21 cellular contexts compared by ENCODE assay signal in the genomic region with DNA sequence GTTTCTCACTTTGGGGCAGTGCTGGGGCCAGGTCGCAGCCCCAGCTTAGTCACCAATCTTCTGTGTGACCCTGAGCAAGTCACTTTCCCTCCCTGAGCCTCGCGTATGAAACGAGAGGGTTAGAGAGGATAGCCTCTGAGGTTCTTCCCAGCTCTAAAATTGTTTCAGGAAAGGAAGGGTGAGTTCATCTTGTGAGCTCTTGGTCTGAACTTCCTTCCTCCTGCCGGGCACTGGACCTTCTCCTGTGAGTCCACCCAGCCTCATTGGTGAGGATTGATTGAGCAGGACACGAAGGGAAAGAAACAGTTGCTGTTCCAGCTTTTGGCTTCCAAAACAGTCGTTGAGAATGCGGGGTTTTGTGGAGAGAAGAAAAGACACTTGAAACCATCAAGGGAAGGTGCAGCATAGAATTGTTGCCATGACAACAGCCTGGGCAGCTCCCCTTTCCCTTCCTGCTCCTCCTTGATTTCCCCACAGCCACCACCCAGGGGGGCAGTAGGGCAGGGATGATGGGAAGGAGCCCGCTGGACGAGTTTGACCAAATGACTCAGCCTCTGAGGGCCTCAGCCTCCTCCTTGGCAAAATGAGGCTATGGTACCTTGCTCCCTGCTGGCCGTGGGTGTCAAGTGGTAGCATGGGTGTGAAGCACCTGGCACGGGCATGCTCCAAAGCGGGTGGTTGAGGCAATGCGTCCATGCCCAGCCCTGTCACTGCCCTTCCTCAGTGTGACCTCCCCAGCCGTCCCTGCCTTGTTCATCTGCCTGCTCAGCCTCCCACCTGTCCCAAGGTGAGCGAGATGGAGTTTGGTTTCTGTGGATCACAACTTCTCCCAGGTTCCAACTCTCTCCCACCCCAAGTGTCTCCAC.
DNase-seq lines count a peak whose midpoint lies in the region; ATAC-seq and TF ChIP-seq lines count a peak whose summit lies in the region.
"Had no signal": no experiment of that assay in that cellular context is flagged by ENCODE, and none has a peak within 500 bp of the region (broad histone marks: within the 10 kb centered on the region; RNA-seq: fewer than 3 reads in every experiment).

No MANE protein-coding gene starts in this region.

- H3K79me2 ChIP-seq in PC-9 (ENCODE audit: low read depth), result no peaks in the 10 kb centered on the region

- CTCF ChIA-PET in activated CD8-positive, alpha-beta memory T cell treated with anti-CD3 and anti-CD28 coated beads, Interleukin-2, amount 10 ng/mL, durations not matched to agents 7 days and 5 days (lab: Charles Lee), result no interaction called here
- CTCF ChIA-PET in PC-9 (lab: Charles Lee), result interaction anchor here (0.6 to 2.1 kb wide), 3 partner anchors 20 to 135 kb away, joined by 3 to 21 read pairs (median 4); no protein-coding TSS in a partner anchor

- no peaks in the 10 kb centered on the region for H3K27me3 ChIP-seq in PC-9 (ENCODE audit: insufficient read depth, low read depth)
- no peaks in the 10 kb centered on the region for H3K27me3 ChIP-seq in upper lobe of left lung
- H3K27me3 ChIP-seq: body of pancreas, esophagus squamous epithelium had no signal

- no peak for TF ChIP-seq EP300 in upper lobe of left lung (IDR thresholded peaks at IDR 0.05)

- H3K27ac ChIP-seq in PC-9, result no peak overlapping the region
- no peak overlapping the region for H3K27ac ChIP-seq in upper lobe of left lung
- H3K27ac ChIP-seq: body of pancreas, esophagus squamous epithelium, gastroesophageal sphincter, tibial artery, VCaP had no signal

- H3K4me3 ChIP-seq in PC-9 (no peak overlapping the region), upper lobe of left lung (no peak overlapping the region)
- H3K4me3 ChIP-seq: body of pancreas, esophagus squamous epithelium, gastroesophageal sphincter, tibial artery had no signal

- H3K9me3 Mint-ChIP-seq in activated CD8-positive, alpha-beta memory T cell treated with anti-CD3 and anti-CD28 coated beads, Interleukin-2, amount 10 ng/mL, durations not matched to agents 7 days and 5 days (ENCODE audit: low read depth), result no peaks in the 10 kb centered on the region
- H3K9me3 Mint-ChIP-seq: activated naive CD8-positive, alpha-beta T cell treated with anti-CD3 and anti-CD28 coated beads for 36 hours; CD8-positive, alpha-beta memory T cell; effector memory CD8-positive, alpha-beta T cell; stimulated activated naive CD8-positive, alpha-beta T cell treated with anti-CD3 and anti-CD28 coated beads, Interleukin-15, Interleukin-2, amounts not matched to agents 100 ng/mL and 50 ng/mL, for 24 hours had no signal

- H3K9me3 ChIP-seq in PC-9 (ENCODE audit: insufficient read depth, low read depth) (no peaks in the 10 kb centered on the region), upper lobe of left lung (no peaks in the 10 kb centered on the region)
- H3K9me3 ChIP-seq: body of pancreas, esophagus squamous epithelium, gastroesophageal sphincter had no signal

- H2AFZ ChIP-seq in PC-9, result 0 out of 2 replicates have a peak overlapping the region, but pooled peaks have one; percentile 5

- H3K4me1 Mint-ChIP-seq in activated CD8-positive, alpha-beta memory T cell treated with anti-CD3 and anti-CD28 coated beads, Interleukin-2, amount 10 ng/mL, durations not matched to agents 7 days and 5 days, result no peaks in the 10 kb centered on the region
- H3K4me1 Mint-ChIP-seq: activated naive CD8-positive, alpha-beta T cell treated with anti-CD3 and anti-CD28 coated beads for 36 hours; CD8-positive, alpha-beta memory T cell had no signal

- H3K9me2 ChIP-seq in PC-9 (ENCODE audit: insufficient read depth), result no peaks in the 10 kb centered on the region

- H4K20me1 ChIP-seq in PC-9 (ENCODE audit: insufficient read depth), result no peaks in the 10 kb centered on the region

- H3K4me1 ChIP-seq in PC-9 (replicated peaks; ENCODE audit: insufficient read depth), result peaks cover 34% of the 10 kb centered on the region
- H3K4me1 ChIP-seq in upper lobe of left lung, result no peaks in the 10 kb centered on the region
- H3K4me1 ChIP-seq: body of pancreas had no signal

- intact Hi-C loops in PC-9 (cut with micrococcal nuclease; ENCODE audit: unreplicated experiment), result no loop called here

- H3K36me3 Mint-ChIP-seq in activated CD8-positive, alpha-beta memory T cell treated with anti-CD3 and anti-CD28 coated beads, Interleukin-2, amount 10 ng/mL, durations not matched to agents 7 days and 5 days, result no peaks in the 10 kb centered on the region
- H3K36me3 Mint-ChIP-seq: activated naive CD8-positive, alpha-beta T cell treated with anti-CD3 and anti-CD28 coated beads for 36 hours; CD8-positive, alpha-beta memory T cell had no signal

- peaks cover 11% of the 10 kb centered on the region; the same call in 1 of the 2 replicates for H3F3A ChIP-seq in PC-9 (ENCODE audit: insufficient read depth, low read depth)

- H3K4me2 ChIP-seq in PC-9, result peak overlapping the region; percentile 24

- peaks cover 4% of the 10 kb centered on the region for H3K27me3 Mint-ChIP-seq in activated CD8-positive, alpha-beta memory T cell treated with anti-CD3 and anti-CD28 coated beads, Interleukin-2, amount 10 ng/mL, durations not matched to agents 7 days and 5 days
- H3K27me3 Mint-ChIP-seq: activated naive CD8-positive, alpha-beta T cell treated with anti-CD3 and anti-CD28 coated beads for 36 hours had no signal

- peak; percentile 40 for DNase-seq in activated CD8-positive, alpha-beta memory T cell treated with anti-CD3 and anti-CD28 coated beads for 24 hours
- no peak for DNase-seq in activated CD8-positive, alpha-beta memory T cell treated with anti-CD3 and anti-CD28 coated beads, Interleukin-2, amount 10 ng/mL, durations not matched to agents 7 days and 5 days
- DNase-seq in PC-9, result peak; percentile 45 to 48
- DNase-seq in upper lobe of left lung, result peak; percentile 6 to 15
- DNase-seq in activated gamma-delta T cell (lab: John Stamatoyannopoulos, UW), result no peak
- no peak for DNase-seq in NCI-H2081 treated with DMSO at 0.1 percent for 48 hours (lab: John Stamatoyannopoulos, UW)
- DNase-seq in anterior cingulate cortex (lab: John Stamatoyannopoulos, UW), result no peak
- DNase-seq: activated CD4-positive, alpha-beta T cell treated with anti-CD3 and anti-CD28 coated beads for 48 hours; activated naive CD8-positive, alpha-beta T cell treated with anti-CD3 and anti-CD28 coated beads for 36 hours; body of pancreas; CD8-positive, alpha-beta memory T cell; effector memory CD8-positive, alpha-beta T cell; esophagus squamous epithelium; hippocampal formation; NCI-H526; nephron progenitor cell; tibial artery had no signal

- no peak overlapping the region for H3K27ac Mint-ChIP-seq in activated CD8-positive, alpha-beta memory T cell treated with anti-CD3 and anti-CD28 coated beads, Interleukin-2, amount 10 ng/mL, durations not matched to agents 7 days and 5 days
- H3K27ac Mint-ChIP-seq: activated naive CD8-positive, alpha-beta T cell treated with anti-CD3 and anti-CD28 coated beads for 36 hours; CD8-positive, alpha-beta memory T cell; effector memory CD8-positive, alpha-beta T cell; nephron progenitor cell; stimulated activated naive CD8-positive, alpha-beta T cell treated with anti-CD3 and anti-CD28 coated beads, Interleukin-15, Interleukin-2, amounts not matched to agents 100 ng/mL and 50 ng/mL, for 24 hours had no signal

- 70 to 75% methylated on average over 16 of the region's 16 CpGs for WGBS in upper lobe of left lung, 2 donors

- no peak for TF ChIP-seq POLR2A in upper lobe of left lung (IDR thresholded peaks at IDR 0.05)

- BruUV-seq in PC-9 (replicated peaks; lab: Mats Ljungman, UMichigan), result no TSS peak

- POLR2A ChIA-PET in PC-9 (lab: Charles Lee; ENCODE audit: unreplicated experiment), result no interaction called here

- H3K4me3 Mint-ChIP-seq in activated CD8-positive, alpha-beta memory T cell treated with anti-CD3 and anti-CD28 coated beads, Interleukin-2, amount 10 ng/mL, durations not matched to agents 7 days and 5 days, result no peak overlapping the region
- H3K4me3 Mint-ChIP-seq: activated naive CD8-positive, alpha-beta T cell treated with anti-CD3 and anti-CD28 coated beads for 36 hours; CD8-positive, alpha-beta memory T cell; effector memory CD8-positive, alpha-beta T cell; nephron progenitor cell; stimulated activated naive CD8-positive, alpha-beta T cell treated with anti-CD3 and anti-CD28 coated beads, Interleukin-15, Interleukin-2, amounts not matched to agents 100 ng/mL and 50 ng/mL, for 24 hours had no signal

- TF ChIP-seq CTCF in PC-9 (conservative IDR thresholded peaks at IDR 0.05), result no peak
- no peak for TF ChIP-seq CTCF in upper lobe of left lung (IDR thresholded peaks at IDR 0.05)

- H3K36me3 ChIP-seq in PC-9 (ENCODE audit: low read depth), result no peaks in the 10 kb centered on the region
- H3K36me3 ChIP-seq in upper lobe of left lung, result no peaks in the 10 kb centered on the region
- H3K36me3 ChIP-seq: esophagus squamous epithelium, gastroesophageal sphincter, tibial artery had no signal

- no peak for ATAC-seq in activated CD8-positive, alpha-beta memory T cell treated with anti-CD3 and anti-CD28 coated beads, Interleukin-2, amount 10 ng/mL, durations not matched to agents 7 days and 5 days
- peak; percentile 31 for ATAC-seq in esophagus mucosa
- no peak for ATAC-seq in upper lobe of left lung (ENCODE audit: low FRiP score in 2 of 2)
- ATAC-seq: body of pancreas; effector memory CD8-positive, alpha-beta T cell; gastroesophageal sphincter had no signal

Comparison
In these comparisons a context has a peak if more than half of its experiments do, and no peak if none do; other contexts are left out.
1. DNase-seq: peak in activated CD8-positive, alpha-beta memory T cell treated with anti-CD3 and anti-CD28 coated beads for 24 hours (single experiment), PC-9 (2 of 2) and upper lobe of left lung (2 of 2); none in activated CD8-positive, alpha-beta memory T cell treated with anti-CD3 and anti-CD28 coated beads, Interleukin-2, amount 10 ng/mL, durations not matched to agents 7 days and 5 days (single experiment), activated gamma-delta T cell (single experiment), NCI-H2081 treated with DMSO at 0.1 percent for 48 hours (single experiment) and anterior cingulate cortex (0 of 58).